In the genomic region with DNA sequence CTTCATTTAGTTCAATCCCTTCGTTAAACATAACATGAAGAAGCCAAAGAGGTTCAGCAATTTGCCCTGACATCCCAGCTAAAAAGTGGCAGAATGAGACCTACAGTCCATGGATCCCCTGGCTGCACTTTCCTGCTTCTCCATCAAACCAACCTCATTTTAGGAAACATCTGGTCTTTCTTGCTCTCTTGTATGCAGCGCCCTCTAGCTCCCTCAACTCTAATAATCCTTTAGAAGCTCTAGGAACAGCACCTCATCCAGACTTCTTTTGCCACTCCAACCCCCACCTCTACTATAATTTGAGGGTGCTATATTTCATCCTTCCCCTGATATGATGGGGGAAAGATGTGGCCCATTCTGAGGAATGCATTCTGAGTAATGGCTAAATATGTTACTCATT, we compare ENCODE assay signal across 1 cellular context.
TF ChIP-seq lines count a peak whose summit lies in the region.

No MANE protein-coding gene starts in this region.

TF ChIP-seq in H1, 55 proteins besides CTCF, POLR2A, EP300 and RAD21 (continued from another document):
- no peak for TF ChIP-seq RNF2 (IDR thresholded peaks at IDR 0.05; ENCODE audit: borderline replicate concordance, low read depth, low read length, missing control alignments, poor library complexity, severe bottlenecking)
- peak; percentile 45; the same call in 1 of the 2 replicates for TF ChIP-seq TCF12 (IDR thresholded peaks at IDR 0.05; ENCODE audit: low read depth, low read length)
